ENCODE assay signal across 18 cellular contexts in the genomic region with DNA sequence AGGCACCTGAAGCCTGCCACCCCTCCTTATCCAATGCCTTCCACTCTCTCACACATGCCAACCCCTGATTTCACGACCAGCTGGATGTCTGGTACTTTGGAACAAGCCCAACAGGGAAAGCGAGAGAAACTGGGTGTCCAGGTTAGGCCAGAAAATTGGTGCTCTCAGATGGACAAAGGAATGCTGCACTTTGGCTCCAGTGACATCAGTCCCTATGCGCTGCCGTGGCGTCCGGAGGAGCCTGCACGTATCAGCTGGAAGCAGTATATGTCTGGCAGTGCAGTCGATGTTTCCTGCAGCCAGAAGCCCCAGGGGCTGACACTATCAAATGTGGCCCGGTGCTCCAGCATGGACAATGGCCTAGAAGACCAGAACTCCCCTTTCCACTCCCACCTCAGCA.
"Had no signal": no experiment of that assay in that cellular context is flagged by ENCODE, and none has a peak within 500 bp of the region (broad histone marks: within the 10 kb centered on the region; RNA-seq: fewer than 3 reads in every experiment).

No MANE protein-coding gene starts in this region.

- H3K4me3 ChIP-seq: cardiac muscle cell, dorsolateral prefrontal cortex, hepatocyte, lung, sigmoid colon, thyroid gland had no signal

- H3K9me3 Mint-ChIP-seq: activated CD4-positive, alpha-beta memory T cell treated with anti-CD3 and anti-CD28 coated beads for 36 hours; activated naive CD4-positive, alpha-beta T cell treated with anti-CD3 and anti-CD28 coated beads, Interleukin-2, amount 50 U/mL, for 24 hours; endodermal cell; nephron; stimulated activated naive B cell treated with anti-CD40 and anti-IgM and Interleukin-4, amounts not matched to agents 10 μg/mL and 1 μg/mL and 100 μg/mL, for 72 hours had no signal

- ATAC-seq: foreskin keratinocyte; SK-N-SH treated with all-trans-retinoic acid at 6 μM for 48 hours; stimulated activated naive B cell treated with anti-CD40 and anti-IgM and Interleukin-4, amounts not matched to agents 10 μg/mL and 1 μg/mL and 100 μg/mL, for 72 hours had no signal

- H3K79me2 ChIP-seq: hepatocyte had no signal

- H3K27me3 ChIP-seq: cardiac muscle cell, dorsolateral prefrontal cortex, foreskin keratinocyte, hepatocyte, sigmoid colon, thyroid gland had no signal

- DNase-seq: activated CD4-positive, CD25-positive, alpha-beta regulatory T cell treated with anti-CD3 and anti-CD28 coated beads, Interleukin-2, amount 50 U/mL, for 72 hours; activated gamma-delta T cell; endodermal cell; foreskin keratinocyte; nucleus accumbens; sigmoid colon; stimulated activated CD4-positive, alpha-beta T cell treated with anti-CD3 and anti-CD28 coated beads, Interleukin-4, amount 100 ng/mL, for 4 hours; stimulated activated naive B cell treated with anti-CD40 and anti-IgM and Interleukin-4, amounts not matched to agents 10 μg/mL and 1 μg/mL and 100 μg/mL, for 72 hours; thyroid gland had no signal

- H3K36me3 ChIP-seq: cardiac muscle cell, thyroid gland had no signal

- H3K27ac Mint-ChIP-seq: activated CD4-positive, alpha-beta memory T cell treated with anti-CD3 and anti-CD28 coated beads for 36 hours; activated naive CD4-positive, alpha-beta T cell treated with anti-CD3 and anti-CD28 coated beads, Interleukin-2, amount 50 U/mL, for 24 hours; endodermal cell; nephron; stimulated activated naive B cell treated with anti-CD40 and anti-IgM and Interleukin-4, amounts not matched to agents 10 μg/mL and 1 μg/mL and 100 μg/mL, for 72 hours had no signal

- H3K27ac ChIP-seq: cardiac muscle cell, dorsolateral prefrontal cortex, foreskin keratinocyte, hepatocyte, sigmoid colon, thyroid gland, VCaP had no signal

- H3K4me3 Mint-ChIP-seq: activated CD4-positive, alpha-beta memory T cell treated with anti-CD3 and anti-CD28 coated beads for 36 hours; activated naive CD4-positive, alpha-beta T cell treated with anti-CD3 and anti-CD28 coated beads, Interleukin-2, amount 50 U/mL, for 24 hours; endodermal cell; nephron; stimulated activated naive B cell treated with anti-CD40 and anti-IgM and Interleukin-4, amounts not matched to agents 10 μg/mL and 1 μg/mL and 100 μg/mL, for 72 hours had no signal

- H3K4me1 ChIP-seq: sigmoid colon, thyroid gland had no signal

- H3K4me1 Mint-ChIP-seq: endodermal cell; nephron; stimulated activated naive B cell treated with anti-CD40 and anti-IgM and Interleukin-4, amounts not matched to agents 10 μg/mL and 1 μg/mL and 100 μg/mL, for 72 hours had no signal

- H3K36me3 Mint-ChIP-seq: activated CD4-positive, alpha-beta memory T cell treated with anti-CD3 and anti-CD28 coated beads for 36 hours; activated naive CD4-positive, alpha-beta T cell treated with anti-CD3 and anti-CD28 coated beads, Interleukin-2, amount 50 U/mL, for 24 hours had no signal

- H2AFZ ChIP-seq: hepatocyte had no signal

- H3K9me3 ChIP-seq: sigmoid colon, thyroid gland had no signal

- H3K27me3 Mint-ChIP-seq: activated CD4-positive, alpha-beta memory T cell treated with anti-CD3 and anti-CD28 coated beads for 36 hours; activated naive CD4-positive, alpha-beta T cell treated with anti-CD3 and anti-CD28 coated beads, Interleukin-2, amount 50 U/mL, for 24 hours; stimulated activated naive B cell treated with anti-CD40 and anti-IgM and Interleukin-4, amounts not matched to agents 10 μg/mL and 1 μg/mL and 100 μg/mL, for 72 hours had no signal

- H3K4me2 ChIP-seq: hepatocyte had no signal
